9 cellular contexts compared by ENCODE assay signal in the genomic region with DNA sequence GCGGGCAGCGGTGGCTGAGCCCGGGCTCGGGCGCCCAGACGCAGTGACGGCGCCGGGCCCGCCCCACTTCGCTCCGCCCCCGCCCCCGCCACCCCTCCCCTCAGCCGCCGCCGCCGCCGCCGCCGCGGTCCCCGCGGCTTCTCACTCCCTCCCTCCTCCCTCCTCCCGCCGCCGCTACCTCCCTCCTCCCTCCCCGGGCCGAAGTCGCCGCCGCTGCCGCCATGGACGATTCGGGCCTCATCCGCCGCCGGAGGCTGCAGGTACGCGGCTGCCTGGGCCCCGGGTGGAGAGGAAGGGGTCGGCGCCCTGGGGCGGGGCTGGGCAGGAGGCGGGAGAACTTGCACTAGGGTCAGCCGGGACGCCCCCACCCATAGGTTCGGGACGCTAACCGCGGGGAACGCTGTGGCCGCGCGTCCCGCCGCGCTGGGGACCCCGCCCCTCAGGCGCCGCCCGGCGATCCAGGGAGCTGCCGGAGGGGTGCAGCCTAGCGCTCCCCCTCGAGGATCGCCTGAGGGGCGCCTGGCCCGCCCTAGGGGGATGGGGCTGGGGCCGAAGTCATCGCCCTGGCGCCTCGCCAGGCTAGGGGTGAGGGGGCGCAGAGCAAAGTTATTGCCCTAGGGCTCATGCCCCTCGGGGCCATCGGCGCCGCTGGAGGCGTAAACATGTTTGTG. TPM values are rescaled to one million over a fixed set of nuclear protein-coding genes. Genes with fewer than 3 reads are reported as not detected.
A peak's percentile ranks its signal among the peaks of the same experiment; 100 is the strongest.
DNase-seq lines count a peak whose midpoint lies in the region; ATAC-seq and TF ChIP-seq lines count a peak whose summit lies in the region.
"Had no signal": no experiment of that assay in that cellular context is flagged by ENCODE, and none has a peak within 500 bp of the region (broad histone marks: within the 10 kb centered on the region; RNA-seq: fewer than 3 reads in every experiment).

No MANE protein-coding gene starts in this region.

- no peak overlapping the region for H3K27ac Mint-ChIP-seq in activated naive CD4-positive, alpha-beta T cell treated with anti-CD3 and anti-CD28 coated beads for 36 hours
- H3K27ac Mint-ChIP-seq in stimulated activated memory B cell treated with anti-CD40 and anti-IgM and Interleukin-4, amounts not matched to agents 10 μg/mL and 1 μg/mL and 100 μg/mL, for 72 hours, result no peak overlapping the region
- H3K27ac Mint-ChIP-seq in endothelial cell (ENCODE audit: unreplicated experiment), result no peak overlapping the region

- H3K27me3 Mint-ChIP-seq in activated naive CD4-positive, alpha-beta T cell treated with anti-CD3 and anti-CD28 coated beads for 36 hours (ENCODE audit: low read depth), result peaks cover 68% of the 10 kb centered on the region
- peaks cover 94% of the 10 kb centered on the region for H3K27me3 Mint-ChIP-seq in stimulated activated memory B cell treated with anti-CD40 and anti-IgM and Interleukin-4, amounts not matched to agents 10 μg/mL and 1 μg/mL and 100 μg/mL, for 72 hours
- peaks cover 32% of the 10 kb centered on the region for H3K27me3 Mint-ChIP-seq in endothelial cell (ENCODE audit: unreplicated experiment)

- no peaks in the 10 kb centered on the region for H3K36me3 Mint-ChIP-seq in activated naive CD4-positive, alpha-beta T cell treated with anti-CD3 and anti-CD28 coated beads for 36 hours (ENCODE audit: low read depth)
- no peaks in the 10 kb centered on the region for H3K36me3 Mint-ChIP-seq in stimulated activated memory B cell treated with anti-CD40 and anti-IgM and Interleukin-4, amounts not matched to agents 10 μg/mL and 1 μg/mL and 100 μg/mL, for 72 hours
- H3K36me3 Mint-ChIP-seq in endothelial cell (ENCODE audit: low read depth, unreplicated experiment), result peaks cover 9% of the 10 kb centered on the region

- peaks cover 19% of the 10 kb centered on the region for H3K4me1 Mint-ChIP-seq in activated naive CD4-positive, alpha-beta T cell treated with anti-CD3 and anti-CD28 coated beads for 36 hours (ENCODE audit: low read depth)
- H3K4me1 Mint-ChIP-seq in stimulated activated memory B cell treated with anti-CD40 and anti-IgM and Interleukin-4, amounts not matched to agents 10 μg/mL and 1 μg/mL and 100 μg/mL, for 72 hours, result peaks cover 28% of the 10 kb centered on the region
- H3K4me1 Mint-ChIP-seq in endothelial cell (ENCODE audit: unreplicated experiment), result peaks cover 9% of the 10 kb centered on the region

- intact Hi-C loops in activated naive CD4-positive, alpha-beta T cell treated with anti-CD3 and anti-CD28 coated beads for 36 hours (cut with micrococcal nuclease), result no loop called here

- peak; percentile 40 for ATAC-seq in stimulated activated memory B cell treated with anti-CD40 and anti-IgM and Interleukin-4, amounts not matched to agents 10 μg/mL and 1 μg/mL and 100 μg/mL, for 72 hours
- ATAC-seq in GM21528 (IDR thresholded peaks at IDR 0.05; ENCODE audit: low FRiP score, unreplicated experiment), result no peak

- CTCF ChIA-PET in activated naive CD4-positive, alpha-beta T cell treated with anti-CD3 and anti-CD28 coated beads for 36 hours (lab: Charles Lee), result interaction anchor here (1.2 to 2.0 kb wide), 3 partner anchors 13 to 73 kb away, joined by 4 to 5 read pairs (median 4); no protein-coding TSS in a partner anchor

- no peak for TF ChIP-seq CTCF in endothelial cell (IDR thresholded peaks at IDR 0.05; ENCODE audit: unreplicated experiment)

- H3K4me3 Mint-ChIP-seq in activated naive CD4-positive, alpha-beta T cell treated with anti-CD3 and anti-CD28 coated beads for 36 hours, result no peak overlapping the region
- H3K4me3 Mint-ChIP-seq in stimulated activated memory B cell treated with anti-CD40 and anti-IgM and Interleukin-4, amounts not matched to agents 10 μg/mL and 1 μg/mL and 100 μg/mL, for 72 hours, result peak overlapping the region; percentile 52
- H3K4me3 Mint-ChIP-seq in endothelial cell (ENCODE audit: unreplicated experiment), result no peak overlapping the region

- no peaks in the 10 kb centered on the region for H3K9me3 Mint-ChIP-seq in activated naive CD4-positive, alpha-beta T cell treated with anti-CD3 and anti-CD28 coated beads for 36 hours
- peaks cover 4% of the 10 kb centered on the region for H3K9me3 Mint-ChIP-seq in stimulated activated memory B cell treated with anti-CD40 and anti-IgM and Interleukin-4, amounts not matched to agents 10 μg/mL and 1 μg/mL and 100 μg/mL, for 72 hours
- no peaks in the 10 kb centered on the region for H3K9me3 Mint-ChIP-seq in endothelial cell (ENCODE audit: unreplicated experiment)

- DNase-seq in DMS 273 (lab: John Stamatoyannopoulos, UW; ENCODE audit: unreplicated experiment) (peak; percentile 80), DMS 273 treated with DMSO at 0.1 percent for 48 hours (lab: John Stamatoyannopoulos, UW) (no peak), NCI-H460 (ENCODE audit: extremely low read depth, low read depth) (peak; percentile 20), endothelial cell (ENCODE audit: low spot score) (no peak)
- DNase-seq in activated naive CD4-positive, alpha-beta T cell treated with anti-CD3 and anti-CD28 coated beads for 36 hours, result peak; percentile 43

- peak overlapping the region; percentile 45 for H3K4me3 ChIP-seq in iPS-11a (ENCODE audit: low read depth, low read length)

RNA-seq across cellular contexts. Expression of a gene that starts 0.5 kb away (rescaled TPM):
- total RNA-seq in NCI-H460 (2014; rRNA removed; shearing (Covaris generic)), result not detected in 2 replicates
- not detected in 2 replicates for polyA plus RNA-seq in NCI-H460 (2014; cell fraction: nucleus; rRNA removed)
- total RNA-seq in activated naive CD4-positive, alpha-beta T cell treated with anti-CD3 and anti-CD28 coated beads for 36 hours, result not detected
- total RNA-seq in endothelial cell (ENCODE audit: unreplicated experiment), result not detected
- total RNA-seq: skeletal muscle tissue had no signal

RNA-seq across cellular contexts. Expression of a gene that starts 4.4 kb away (rescaled TPM):
- total RNA-seq in NCI-H460 (2014; rRNA removed; shearing (Covaris generic)), result 1.7 TPM in 2 replicates
- polyA plus RNA-seq in NCI-H460 (2014; cell fraction: nucleus; rRNA removed), result 0.25 and 3.5 TPM in 2 replicates
- 1 to 10 TPM; 1.2 to 1.5 TPM for total RNA-seq in activated naive CD4-positive, alpha-beta T cell treated with anti-CD3 and anti-CD28 coated beads for 36 hours
- 4.1 TPM for total RNA-seq in endothelial cell (ENCODE audit: unreplicated experiment)
- total RNA-seq: skeletal muscle tissue had no signal

RNA-seq across cellular contexts. Expression of a gene that starts 27.5 kb away (rescaled TPM):
- total RNA-seq in NCI-H460 (2014; rRNA removed; shearing (Covaris generic)), result 25.6 and 31.1 TPM in 2 replicates
- polyA plus RNA-seq in NCI-H460 (2014; cell fraction: nucleus; rRNA removed), result 28.9 and 33.4 TPM in 2 replicates
- total RNA-seq in activated naive CD4-positive, alpha-beta T cell treated with anti-CD3 and anti-CD28 coated beads for 36 hours, result 10 to 100 TPM; 54.8 to 55.6 TPM
- 26.9 TPM for total RNA-seq in endothelial cell (ENCODE audit: unreplicated experiment)

RNA-seq across cellular contexts. Expression of a gene that starts 32.0 kb away (rescaled TPM):
- total RNA-seq in NCI-H460 (2014; rRNA removed; shearing (Covaris generic)), result not detected in 2 replicates
- not detected in 2 replicates for polyA plus RNA-seq in NCI-H460 (2014; cell fraction: nucleus; rRNA removed)
- 10 to 100 TPM; 41.4 to 43.2 TPM for total RNA-seq in activated naive CD4-positive, alpha-beta T cell treated with anti-CD3 and anti-CD28 coated beads for 36 hours
- 14.2 TPM for total RNA-seq in endothelial cell (ENCODE audit: unreplicated experiment)
- total RNA-seq: skeletal muscle tissue had no signal

RNA-seq across cellular contexts. Expression of a gene that starts 32.3 kb away (rescaled TPM):
- 216 and 259 TPM in 2 replicates for total RNA-seq in NCI-H460 (2014; rRNA removed; shearing (Covaris generic))
- 220 and 248 TPM in 2 replicates for polyA plus RNA-seq in NCI-H460 (2014; cell fraction: nucleus; rRNA removed)
- 100 to 1,000 TPM; 237 to 249 TPM for total RNA-seq in activated naive CD4-positive, alpha-beta T cell treated with anti-CD3 and anti-CD28 coated beads for 36 hours
- 215 TPM for total RNA-seq in endothelial cell (ENCODE audit: unreplicated experiment)

Comparison
In these comparisons a context has a peak if more than half of its experiments do, and no peak if none do; other contexts are left out.
1. DNase-seq: peak in DMS 273 (single experiment), NCI-H460 (single experiment) and activated naive CD4-positive, alpha-beta T cell treated with anti-CD3 and anti-CD28 coated beads for 36 hours (single experiment); none in DMS 273 treated with DMSO at 0.1 percent for 48 hours (single experiment) and endothelial cell (single experiment).